In the genomic region with DNA sequence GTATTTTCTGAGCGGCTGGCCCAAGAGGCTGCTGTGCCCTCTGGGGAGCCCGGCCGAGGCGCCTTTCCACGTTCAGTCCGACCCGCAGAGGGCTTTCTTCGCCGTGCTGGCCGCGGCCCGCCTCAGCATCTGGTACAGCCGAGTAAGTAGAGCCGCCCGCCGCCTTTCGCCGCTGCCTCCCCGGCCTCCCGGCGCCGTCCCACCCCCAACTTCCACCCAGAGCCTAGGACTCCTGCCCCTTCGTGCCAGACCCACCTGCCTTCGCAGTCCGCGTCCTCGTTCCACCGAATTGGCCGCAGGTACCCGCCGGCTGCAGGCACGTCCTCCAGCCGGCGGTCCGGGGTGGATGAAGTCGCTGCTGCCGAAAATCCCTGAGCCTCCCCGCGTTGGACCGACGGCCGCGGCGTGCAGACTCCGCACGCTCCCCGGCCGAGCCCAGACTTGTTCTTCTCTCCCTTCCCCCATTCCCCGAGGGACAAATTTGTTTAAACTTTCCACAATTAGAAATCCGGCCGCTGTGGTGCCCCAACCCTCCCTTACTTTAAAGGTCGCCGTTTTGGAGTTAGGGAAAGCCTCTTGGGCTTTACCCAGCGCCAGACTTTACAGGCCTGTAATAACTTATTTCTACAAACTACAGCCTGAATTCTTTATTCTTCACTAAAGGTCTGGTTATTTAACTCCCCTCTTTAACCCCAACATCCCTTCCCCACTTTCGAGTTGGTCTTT, we compare ENCODE assay signal across 1 cellular context.
TF ChIP-seq lines count a peak whose summit lies in the region.

No MANE protein-coding gene starts in this region.

TF ChIP-seq in HEK293, 187 proteins besides CTCF, POLR2A, EP300 and RAD21 (continued from another document):
- TF ChIP-seq GLI4 (tag by site-specific recombination; IDR thresholded peaks at IDR 0.05) (no peak), ZNF501 (tag by site-specific recombination; IDR thresholded peaks at IDR 0.05) (0 out of 2 replicates have a peak, but pooled peaks have one; percentile 36), GLIS2 (tag by site-specific recombination; IDR thresholded peaks at IDR 0.05) (peak; percentile 40), ZBTB20 (tag by site-specific recombination; IDR thresholded peaks at IDR 0.05) (peak; percentile 58; the same call in 1 of the 2 replicates), ZNF558 (tag by site-specific recombination; IDR thresholded peaks at IDR 0.05) (no peak), ZFP37 (tag by site-specific recombination; IDR thresholded peaks at IDR 0.05) (0 out of 2 replicates have a peak, but pooled peaks have one; percentile 31), ZNF10 (tag by site-specific recombination; IDR thresholded peaks at IDR 0.05) (no peak; the same call in 1 of the 2 replicates), PRDM10 (tag by site-specific recombination; IDR thresholded peaks at IDR 0.05) (0 out of 2 replicates have a peak, but pooled peaks have one; percentile 39), ZNF777 (tag by site-specific recombination; IDR thresholded peaks at IDR 0.05; ENCODE audit: borderline replicate concordance) (0 out of 2 replicates have a peak, but pooled peaks have one; percentile 51)
- TF ChIP-seq, protein P1, sequence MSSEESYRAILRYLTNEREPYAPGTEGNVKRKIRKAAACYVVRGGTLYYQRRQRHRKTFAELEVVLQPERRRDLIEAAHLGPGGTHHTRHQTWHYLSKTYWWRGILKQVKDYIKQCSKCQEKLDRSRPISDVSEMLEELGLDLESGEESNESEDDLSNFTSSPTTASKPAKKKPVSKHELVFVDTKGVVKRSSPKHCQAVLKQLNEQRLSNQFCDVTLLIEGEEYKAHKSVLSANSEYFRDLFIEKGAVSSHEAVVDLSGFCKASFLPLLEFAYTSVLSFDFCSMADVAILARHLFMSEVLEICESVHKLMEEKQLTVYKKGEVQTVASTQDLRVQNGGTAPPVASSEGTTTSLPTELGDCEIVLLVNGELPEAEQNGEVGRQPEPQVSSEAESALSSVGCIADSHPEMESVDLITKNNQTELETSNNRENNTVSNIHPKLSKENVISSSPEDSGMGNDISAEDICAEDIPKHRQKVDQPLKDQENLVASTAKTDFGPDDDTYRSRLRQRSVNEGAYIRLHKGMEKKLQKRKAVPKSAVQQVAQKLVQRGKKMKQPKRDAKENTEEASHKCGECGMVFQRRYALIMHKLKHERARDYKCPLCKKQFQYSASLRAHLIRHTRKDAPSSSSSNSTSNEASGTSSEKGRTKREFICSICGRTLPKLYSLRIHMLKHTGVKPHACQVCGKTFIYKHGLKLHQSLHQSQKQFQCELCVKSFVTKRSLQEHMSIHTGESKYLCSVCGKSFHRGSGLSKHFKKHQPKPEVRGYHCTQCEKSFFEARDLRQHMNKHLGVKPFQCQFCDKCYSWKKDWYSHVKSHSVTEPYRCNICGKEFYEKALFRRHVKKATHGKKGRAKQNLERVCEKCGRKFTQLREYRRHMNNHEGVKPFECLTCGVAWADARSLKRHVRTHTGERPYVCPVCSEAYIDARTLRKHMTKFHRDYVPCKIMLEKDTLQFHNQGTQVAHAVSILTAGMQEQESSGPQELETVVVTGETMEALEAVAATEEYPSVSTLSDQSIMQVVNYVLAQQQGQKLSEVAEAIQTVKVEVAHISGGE (tag by site-specific recombination; conservative IDR thresholded peaks at IDR 0.05; ENCODE audit: low read depth) = no peak
- TF ChIP-seq, protein P2, sequence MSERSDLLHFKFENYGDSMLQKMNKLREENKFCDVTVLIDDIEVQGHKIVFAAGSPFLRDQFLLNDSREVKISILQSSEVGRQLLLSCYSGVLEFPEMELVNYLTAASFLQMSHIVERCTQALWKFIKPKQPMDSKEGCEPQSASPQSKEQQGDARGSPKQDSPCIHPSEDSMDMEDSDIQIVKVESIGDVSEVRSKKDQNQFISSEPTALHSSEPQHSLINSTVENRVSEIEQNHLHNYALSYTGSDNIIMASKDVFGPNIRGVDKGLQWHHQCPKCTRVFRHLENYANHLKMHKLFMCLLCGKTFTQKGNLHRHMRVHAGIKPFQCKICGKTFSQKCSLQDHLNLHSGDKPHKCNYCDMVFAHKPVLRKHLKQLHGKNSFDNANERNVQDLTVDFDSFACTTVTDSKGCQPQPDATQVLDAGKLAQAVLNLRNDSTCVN (tag by site-specific recombination; optimal IDR thresholded peaks at IDR 0.05) = peak; percentile 35
